In genomic region chr3:195261925-195262324, GRCh38 we compare ENCODE assay signal across 27 cellular contexts. TPM values are rescaled to one million over a fixed set of nuclear protein-coding genes. Genes with fewer than 3 reads are reported as not detected.
A peak's percentile ranks its signal among the peaks of the same experiment; 100 is the strongest.
DNase-seq lines count a peak whose midpoint lies in the region; ATAC-seq, FAIRE-seq and TF ChIP-seq lines count a peak whose summit lies in the region.
"Had no signal": no experiment of that assay in that cellular context is flagged by ENCODE, and none has a peak within 500 bp of the region (broad histone marks: within the 10 kb centered on the region; RNA-seq: fewer than 3 reads in every experiment).

No MANE protein-coding gene starts in this region.

- no peaks in the 10 kb centered on the region for H3K9me3 Mint-ChIP-seq in CD4-positive, alpha-beta T cell
- no peaks in the 10 kb centered on the region for H3K9me3 Mint-ChIP-seq in neural crest cell
- no peaks in the 10 kb centered on the region for H3K9me3 Mint-ChIP-seq in CD8-positive, alpha-beta T cell
- H3K9me3 Mint-ChIP-seq: CD14-positive monocyte; CD4-positive, CD25-positive, alpha-beta regulatory T cell; CD8-positive, alpha-beta memory T cell had no signal

- ATAC-seq in CD4-positive, alpha-beta T cell (ENCODE audit: poor library complexity) = no peak
- no peak for ATAC-seq in CD8-positive, alpha-beta T cell
- ATAC-seq in HG02885 (IDR thresholded peaks at IDR 0.05; ENCODE audit: poor library complexity, unreplicated experiment) = no peak

- H3K4me3 ChIP-seq in HEK293 (ENCODE audit: low read depth, low read length) = no peak overlapping the region
- H3K4me3 ChIP-seq in endothelial cell of umbilical vein (replicated peaks in 1 of 3; ENCODE audit: insufficient read depth in 1 of 3, low read depth in 1 of 3, low read length in 3 of 3) = no peak overlapping the region
- H3K4me3 ChIP-seq in CD8-positive, alpha-beta T cell (ENCODE audit: low read depth, low read length) = no peak overlapping the region
- H3K4me3 ChIP-seq: BLaER1 had no signal

- no peak overlapping the region for H2AFZ ChIP-seq in endothelial cell of umbilical vein (ENCODE audit: low read depth, low read length)

- H3K36me3 ChIP-seq in HEK293 (ENCODE audit: control insufficient read depth in 2 of 2, insufficient read depth in 1 of 2, low read length in 2 of 2) (peaks cover 0 to 15% of the 10 kb centered on the region in 2 experiments; a peak in 1 of 3 replicates), endothelial cell of umbilical vein (ENCODE audit: control insufficient read depth in 2 of 2, extremely low read depth in 1 of 2, insufficient read depth in 2 of 2, low read length in 2 of 2) (peaks cover 0 to 8% of the 10 kb centered on the region in 2 experiments)
- H3K36me3 ChIP-seq in CD8-positive, alpha-beta T cell (ENCODE audit: insufficient read depth, low read length) = no peaks in the 10 kb centered on the region

- H3K4me1 Mint-ChIP-seq in CD4-positive, alpha-beta T cell (ENCODE audit: low read depth) = peaks cover 22% of the 10 kb centered on the region
- H3K4me1 Mint-ChIP-seq in neural crest cell = peaks cover 7% of the 10 kb centered on the region
- peaks cover 20% of the 10 kb centered on the region for H3K4me1 Mint-ChIP-seq in CD8-positive, alpha-beta T cell (ENCODE audit: low read depth)

- CTCF ChIA-PET in CD4-positive, alpha-beta T cell (lab: Charles Lee) = interaction anchor here (1.1 to 8.4 kb wide), 3 partner anchors 9 to 591 kb away, joined by 3 to 62 read pairs (median 3); partner anchors contain the start of gene XXYLT1
- CTCF ChIA-PET in HEK293 (lab: Yijun Ruan, JAX) (interaction anchor here (0.7 to 3.1 kb wide), 5 partner anchors 9 to 693 kb away, joined by 3 to 20 read pairs (median 4); partner anchors contain the start of gene XXYLT1), endothelial cell of umbilical vein (lab: Charles Lee) (interaction anchor here (3.7 to 3.9 kb wide), 2 partner anchors 9 to 579 kb away, joined by 38 to 46 read pairs; partner anchors contain the start of gene XXYLT1)
- CTCF ChIA-PET in CD8-positive, alpha-beta T cell (lab: Charles Lee) = interaction anchor here (1.0 to 6.1 kb wide), 6 partner anchors 9 to 628 kb away, joined by 3 to 56 read pairs (median 10); partner anchors contain the start of genes LSG1 and XXYLT1

- H3K27me3 ChIP-seq in CD4-positive, alpha-beta T cell (ENCODE audit: control insufficient read depth, insufficient read depth, low read length) = no peaks in the 10 kb centered on the region
- H3K27me3 ChIP-seq in endothelial cell of umbilical vein (ENCODE audit: control insufficient read depth in 2 of 2, insufficient read depth in 2 of 2, low read length in 2 of 2) = no peaks in the 10 kb centered on the region
- H3K27me3 ChIP-seq in CD8-positive, alpha-beta T cell (ENCODE audit: insufficient read depth, low read length) = no peaks in the 10 kb centered on the region
- H3K27me3 ChIP-seq: BE2C, BLaER1 had no signal

- TF ChIP-seq POLR2A in endothelial cell of umbilical vein (IDR thresholded peaks at IDR 0.05; ENCODE audit: low read depth, low read length) = no peak

- H3K4me3 Mint-ChIP-seq in CD4-positive, alpha-beta T cell = peak overlapping the region; percentile 4
- peak overlapping the region; percentile 17 for H3K4me3 Mint-ChIP-seq in neural crest cell
- no peak overlapping the region for H3K4me3 Mint-ChIP-seq in CD8-positive, alpha-beta T cell
- H3K4me3 Mint-ChIP-seq: CD14-positive monocyte had no signal

- no peak overlapping the region for H3K27ac Mint-ChIP-seq in CD4-positive, alpha-beta T cell
- no peak overlapping the region for H3K27ac Mint-ChIP-seq in neural crest cell (ENCODE audit: unreplicated experiment)
- H3K27ac Mint-ChIP-seq in CD8-positive, alpha-beta T cell = no peak overlapping the region

- no TSS peak for BruUV-seq in endothelial cell of umbilical vein (replicated peaks; lab: Mats Ljungman, UMichigan)

- intact Hi-C loops in CD4-positive, alpha-beta T cell (cut with DNase I, micrococcal nuclease) = loop anchor here (5.0 to 10.0 kb wide), 3 partner anchors 490 to 777 kb away; partner anchors contain the start of gene ATP13A3 (in 2 of the 2)
- intact Hi-C loops in endothelial cell of umbilical vein (cut with micrococcal nuclease) = loop anchor here (2.0 to 5.0 kb wide), 2 partner anchors 380 to 493 kb away; no protein-coding TSS in a partner anchor
- intact Hi-C loops in CD8-positive, alpha-beta T cell (cut with DNase I, micrococcal nuclease) = loop anchor here in 1 of 2 experiments (2.0 to 10.0 kb wide), 4 partner anchors 493 to 927 kb away; no protein-coding TSS in a partner anchor

- H3K4me2 ChIP-seq in endothelial cell of umbilical vein (ENCODE audit: insufficient read depth, low read length) = peak overlapping the region; percentile 81

- no peak for FAIRE-seq in endothelial cell of umbilical vein (lab: Jason Lieb, UNC)
- FAIRE-seq: A204.1, GM12891, GM19239 had no signal

- dilution Hi-C loops in endothelial cell of umbilical vein (cut with MboI; ENCODE audit: extremely low pct_ligation_motif_present, low sequenced_read_pairs) = no loop called here

- H3K4me1 ChIP-seq in HEK293 (ENCODE audit: control insufficient read depth, insufficient read depth, low read length) (peaks cover 7% of the 10 kb centered on the region), endothelial cell of umbilical vein (ENCODE audit: control insufficient read depth, extremely low read depth, insufficient read depth, low read length) (peaks cover 56% of the 10 kb centered on the region)
- peaks cover 32% of the 10 kb centered on the region for H3K4me1 ChIP-seq in CD8-positive, alpha-beta T cell (ENCODE audit: insufficient read depth, low read length)

- POLR2A ChIA-PET in CD4-positive, alpha-beta T cell (lab: Charles Lee) = interaction anchor here (0.7 to 1.4 kb wide), 4 partner anchors 8 to 590 kb away, joined by 3 read pairs; partner anchors contain the start of genes LSG1 and XXYLT1
- POLR2A ChIA-PET in HEK293 (lab: Yijun Ruan, JAX) (interaction anchor here (1.5 kb wide), 1 partner anchor 9 kb away, joined by 3 read pairs; the partner anchor contains the start of gene XXYLT1), endothelial cell of umbilical vein (lab: Charles Lee) (no interaction called here)
- POLR2A ChIA-PET in CD8-positive, alpha-beta T cell (lab: Charles Lee) = interaction anchor here (0.8 to 2.9 kb wide), 3 partner anchors 9 to 590 kb away, joined by 3 to 18 read pairs (median 4); partner anchors contain the start of genes LSG1 and XXYLT1

- H3K9me3 ChIP-seq in CD4-positive, alpha-beta T cell (ENCODE audit: control insufficient read depth, low read length) = no peaks in the 10 kb centered on the region
- H3K9me3 ChIP-seq in HEK293 (ENCODE audit: control insufficient read depth, insufficient read depth, low read depth, low read length) = no peaks in the 10 kb centered on the region
- no peaks in the 10 kb centered on the region for H3K9me3 ChIP-seq in endothelial cell of umbilical vein (replicated peaks; ENCODE audit: control insufficient read depth, insufficient read depth, low read length)
- H3K9me3 ChIP-seq in CD8-positive, alpha-beta T cell (ENCODE audit: low read length) = no peaks in the 10 kb centered on the region
- H3K9me3 ChIP-seq: BE2C, BLaER1 had no signal

- no peak overlapping the region for H3K9ac ChIP-seq in endothelial cell of umbilical vein (replicated peaks; ENCODE audit: extremely low read depth, insufficient read depth, low read length)
- H3K9ac ChIP-seq: BLaER1 had no signal

- no peak for DNase-seq in CD4-positive, alpha-beta T cell
- DNase-seq in endothelial cell of umbilical vein (ENCODE audit: low read depth, low spot score) = no peak
- DNase-seq in neural crest cell (ENCODE audit: low read depth, low spot score) = no peak
- DNase-seq in GF-D8 (lab: John Stamatoyannopoulos, UW) = no peak
- no peak for DNase-seq in CD8-positive, alpha-beta T cell
- no peak for DNase-seq in GM20000 (ENCODE audit: low spot score)
- DNase-seq: 8988T; ACHN; BE2C; C1 segment of cervical spinal cord; CD4-positive, CD25-positive, alpha-beta regulatory T cell; CD8-positive, alpha-beta memory T cell; COR-L47; DMS 273 treated with DMSO at 0.1 percent for 48 hours; DMS153; DMS53; DMS79; DND-41; EL; GDM1 had no signal

- H4K20me1 ChIP-seq in endothelial cell of umbilical vein (replicated peaks; ENCODE audit: control insufficient read depth, extremely low read depth, insufficient read depth, low read length) = no peaks in the 10 kb centered on the region

- no peak overlapping the region for H3K27ac ChIP-seq in CD4-positive, alpha-beta T cell (ENCODE audit: low read depth, low read length)
- H3K27ac ChIP-seq in HEK293 (ENCODE audit: extremely low read depth, low read depth, low read length) (no peak overlapping the region), endothelial cell of umbilical vein (ENCODE audit: insufficient read depth, low read depth, low read length) (no peak overlapping the region)
- H3K27ac ChIP-seq in CD8-positive, alpha-beta T cell (ENCODE audit: low read depth, low read length) = no peak overlapping the region
- H3K27ac ChIP-seq: BLaER1 had no signal

- H3K36me3 Mint-ChIP-seq in CD4-positive, alpha-beta T cell (ENCODE audit: low read depth) = peaks cover 4% of the 10 kb centered on the region
- no peaks in the 10 kb centered on the region for H3K36me3 Mint-ChIP-seq in neural crest cell (ENCODE audit: low read depth)
- H3K36me3 Mint-ChIP-seq in CD8-positive, alpha-beta T cell = peaks cover 8% of the 10 kb centered on the region

- TF ChIP-seq CTCF in CD4-positive, alpha-beta T cell (IDR thresholded peaks at IDR 0.05) = no peak
- TF ChIP-seq CTCF in HEK293 (tag by site-specific recombination; IDR thresholded peaks at IDR 0.05) (no peak), endothelial cell of umbilical vein (IDR thresholded peaks at IDR 0.05; ENCODE audit: extremely low read depth in 1 of 2, insufficient read depth in 1 of 2, low read depth in 1 of 2, low read length in 2 of 2) (no peak), neural crest cell (conservative IDR thresholded peaks at IDR 0.05) (no peak), GM20000 (IDR thresholded peaks at IDR 0.05; ENCODE audit: extremely low read depth, missing control alignments) (no peak)
- TF ChIP-seq CTCF in CD8-positive, alpha-beta T cell (IDR thresholded peaks at IDR 0.05) = no peak

- H3K9me1 ChIP-seq in endothelial cell of umbilical vein (replicated peaks; ENCODE audit: control insufficient read depth, extremely low read depth, insufficient read depth, low read length) = no peaks in the 10 kb centered on the region

- peaks cover 70% of the 10 kb centered on the region for H3K79me2 ChIP-seq in endothelial cell of umbilical vein (ENCODE audit: control insufficient read depth, insufficient read depth, low read length)

- H3K27me3 Mint-ChIP-seq in CD4-positive, alpha-beta T cell = no peaks in the 10 kb centered on the region
- H3K27me3 Mint-ChIP-seq in neural crest cell (ENCODE audit: low read depth) = no peaks in the 10 kb centered on the region
- H3K27me3 Mint-ChIP-seq in CD8-positive, alpha-beta T cell (ENCODE audit: low read depth) = no peaks in the 10 kb centered on the region
- H3K27me3 Mint-ChIP-seq: CD4-positive, CD25-positive, alpha-beta regulatory T cell; CD8-positive, alpha-beta memory T cell had no signal

RNA-seq across cellular contexts. Expression of gene XXYLT1, which starts 9.0 kb away (rescaled TPM):
- 1 to 10 TPM; 3.1 to 3.7 TPM for total RNA-seq in CD4-positive, alpha-beta T cell
- total RNA-seq in endothelial cell of umbilical vein (58.6 and 78.1 TPM in 2 replicates), neural crest cell (41.1 and 41.2 TPM in 2 replicates)
- polyA plus RNA-seq in endothelial cell of umbilical vein = 54.4 and 60.4 TPM in 2 replicates
- 60.0 and 66.8 TPM in 2 replicates for polyA plus RNA-seq in endothelial cell of umbilical vein (2011; cell fraction: cytosol; rRNA removed)
- polyA plus RNA-seq in endothelial cell of umbilical vein (2011; cell fraction: nucleus; rRNA removed) = 67.9 and 73.2 TPM in 2 replicates
- polyA plus RNA-seq in endothelial cell of umbilical vein (2012) = 30.5 and 45.2 TPM in 2 replicates
- 50.5 and 51.7 TPM in 2 replicates for polyA minus RNA-seq in endothelial cell of umbilical vein
- 21.5 TPM for polyA minus RNA-seq in endothelial cell of umbilical vein (2011; cell fraction: cytosol; rRNA and poly(A)+ RNA removed)
- 33.1 and 41.5 TPM in 2 replicates for polyA minus RNA-seq in endothelial cell of umbilical vein (2011; cell fraction: nucleus; rRNA and poly(A)+ RNA removed)
- 1 to 10 TPM; 3.7 to 4.3 TPM for total RNA-seq in CD8-positive, alpha-beta T cell
